8 cellular contexts compared by ENCODE assay signal in the genomic region with DNA sequence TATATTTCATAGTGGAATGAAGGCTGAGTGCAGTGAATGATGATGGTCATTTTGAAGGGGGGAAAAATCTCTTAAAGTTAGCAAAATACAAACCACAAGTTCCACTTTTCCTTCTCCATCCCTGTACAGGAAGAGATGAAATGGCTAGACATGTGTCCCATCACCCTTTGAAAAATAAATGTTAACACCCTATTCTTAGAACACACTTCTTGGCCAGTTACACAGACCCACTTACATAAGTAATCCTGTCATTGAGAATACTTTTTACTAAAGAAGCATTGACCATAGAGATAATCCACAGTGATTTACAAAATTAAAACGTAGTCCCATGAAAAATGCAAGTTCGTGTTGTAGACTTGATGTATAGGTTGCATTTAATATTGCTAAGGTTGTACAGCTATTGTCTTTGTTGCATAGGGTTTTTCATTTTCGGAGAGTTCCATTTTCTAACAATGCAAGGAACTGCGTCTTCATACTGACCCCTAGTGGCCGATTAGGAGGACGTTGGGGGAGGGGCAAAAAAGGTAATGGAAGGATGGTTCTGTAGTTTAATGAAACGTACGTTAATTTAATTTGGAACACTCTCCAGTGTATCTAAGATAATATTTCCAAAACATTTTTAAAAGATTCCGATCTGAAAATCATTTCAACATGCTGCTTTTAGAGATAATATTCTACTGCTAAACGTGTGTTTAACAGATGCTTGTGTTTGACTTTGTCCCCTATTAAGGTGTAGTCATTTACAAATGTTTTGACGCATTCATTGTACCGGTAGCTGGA.
A peak's percentile ranks its signal among the peaks of the same experiment; 100 is the strongest.
DNase-seq lines count a peak whose midpoint lies in the region; ATAC-seq lines count a peak whose summit lies in the region.

No MANE protein-coding gene starts in this region.

- ATAC-seq in HG02571 (IDR thresholded peaks at IDR 0.05; ENCODE audit: unreplicated experiment): peak; percentile 46
- no peak for ATAC-seq in GM18873 (IDR thresholded peaks at IDR 0.05; ENCODE audit: low FRiP score, unreplicated experiment)

- DNase-seq in DMS53 (lab: John Stamatoyannopoulos, UW): peak; percentile 89
- DNase-seq in NCI-H2196 treated with DMSO at 0.1 percent for 48 hours (lab: John Stamatoyannopoulos, UW; ENCODE audit: unreplicated experiment): peak; percentile 31
- DNase-seq in activated CD4-positive, CD25-positive, alpha-beta regulatory T cell treated with anti-CD3 and anti-CD28 coated beads, Interleukin-2, amount 50 U/mL, for 72 hours: peak; percentile 58
- peak; percentile 78 for DNase-seq in cerebellar cortex (ENCODE audit: low spot score)
- peak; percentile 86 for DNase-seq in left kidney (ENCODE audit: low read depth, low spot score)
- DNase-seq in stimulated activated CD4-positive, alpha-beta T cell treated with anti-CD3 and anti-CD28 coated beads, Interleukin-4, amount 100 ng/mL, for 1 hour: peak; percentile 53

Comparison
In these comparisons a context has a peak if more than half of its experiments do, and no peak if none do; other contexts are left out.
1. DNase-seq: peak in every context shown above with its lines; median percentile 89 in DMS53; 86 in left kidney; 78 in cerebellar cortex; 58 in activated CD4-positive, CD25-positive, alpha-beta regulatory T cell treated with anti-CD3 and anti-CD28 coated beads, Interleukin-2, amount 50 U/mL, for 72 hours; 53 in stimulated activated CD4-positive, alpha-beta T cell treated with anti-CD3 and anti-CD28 coated beads, Interleukin-4, amount 100 ng/mL, for 1 hour; 31 in NCI-H2196 treated with DMSO at 0.1 percent for 48 hours.